Comparison of ENCODE assay signal across 22 cellular contexts in the genomic region with DNA sequence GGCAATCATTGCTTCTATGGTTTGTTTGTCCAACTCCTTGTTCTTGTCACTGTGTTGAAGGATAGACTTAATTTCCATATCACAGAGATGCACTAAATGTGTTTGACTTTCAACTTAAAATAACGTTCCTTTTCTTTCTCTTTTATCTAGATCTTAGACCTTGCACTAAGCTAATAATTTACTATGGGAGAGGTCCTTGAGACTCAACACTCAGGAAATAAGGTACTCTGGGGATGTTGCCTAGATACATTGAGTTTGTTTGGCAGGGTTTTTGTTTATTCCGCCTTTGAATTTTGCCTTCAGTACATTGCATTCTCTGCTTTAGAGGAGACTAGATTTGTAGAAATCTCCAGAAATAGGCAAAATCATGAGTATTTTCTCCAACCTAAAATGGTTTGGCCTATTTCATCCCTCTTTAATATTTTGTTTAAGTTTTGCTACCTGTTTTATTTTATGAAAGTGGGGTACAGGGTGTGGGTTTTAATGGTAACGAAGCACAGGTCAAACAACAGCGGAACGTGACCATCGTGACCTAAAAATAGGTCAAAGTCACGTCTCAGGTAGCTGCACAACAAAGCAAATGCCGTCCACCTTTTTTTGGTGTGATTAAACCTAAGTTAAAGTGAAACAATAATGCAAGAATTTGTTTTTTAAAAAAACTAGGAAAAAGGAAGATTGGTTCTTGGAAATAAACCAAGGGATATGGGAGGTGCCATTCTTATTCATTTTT.
DNase-seq lines count a peak whose midpoint lies in the region; ATAC-seq, FAIRE-seq and TF ChIP-seq lines count a peak whose summit lies in the region.
"Had no signal": no experiment of that assay in that cellular context is flagged by ENCODE, and none has a peak within 500 bp of the region (broad histone marks: within the 10 kb centered on the region; RNA-seq: fewer than 3 reads in every experiment).

No MANE protein-coding gene starts in this region.

- TF ChIP-seq EP300 in HepG2 (IDR thresholded peaks at IDR 0.05; ENCODE audit: low read depth in 2 of 2, low read length in 2 of 2) (no peak), HepG2 (CRISPR knock-in tag; IDR thresholded peaks at IDR 0.05; ENCODE audit: borderline replicate concordance) (no peak), transverse colon (IDR thresholded peaks at IDR 0.05; ENCODE audit: low read depth) (no peak)

- no peak overlapping the region for H3K4me2 ChIP-seq in HepG2 (ENCODE audit: low read depth, low read length)

- no peaks in the 10 kb centered on the region for H3K27me3 ChIP-seq in right lobe of liver
- H3K27me3 ChIP-seq in HepG2 (ENCODE audit: control insufficient read depth in 1 of 2, insufficient read depth in 2 of 2, low read length in 2 of 2): no peaks in the 10 kb centered on the region; a peak in 1 of 5 replicates
- peaks cover 15% of the 10 kb centered on the region for H3K27me3 ChIP-seq in adipocyte (replicated peaks; ENCODE audit: control insufficient read depth, insufficient read depth, low read length)
- no peaks in the 10 kb centered on the region for H3K27me3 ChIP-seq in lung (ENCODE audit: control insufficient read depth, insufficient read depth)
- H3K27me3 ChIP-seq in transverse colon: no peaks in the 10 kb centered on the region
- H3K27me3 ChIP-seq: ovary had no signal

- H3K9me3 ChIP-seq in right lobe of liver (no peaks in the 10 kb centered on the region), HepG2 (ENCODE audit: low read length) (no peaks in the 10 kb centered on the region), adipocyte (ENCODE audit: control insufficient read depth, low read length) (no peaks in the 10 kb centered on the region), lung (ENCODE audit: control insufficient read depth in 2 of 2, insufficient read depth in 1 of 2, low read length in 1 of 2) (peaks cover 0 to 2% of the 10 kb centered on the region in 2 donors), transverse colon (no peaks in the 10 kb centered on the region)
- H3K9me3 ChIP-seq: ovary had no signal

- TF ChIP-seq CTCF in right lobe of liver (IDR thresholded peaks at IDR 0.05): no peak
- no peak for TF ChIP-seq CTCF in HepG2 (CRISPR knock-in tag; IDR thresholded peaks at IDR 0.05)
- no peak for TF ChIP-seq CTCF in lung (IDR thresholded peaks at IDR 0.05; ENCODE audit: control extremely low read depth, extremely low read depth)
- no peak for TF ChIP-seq CTCF in transverse colon (IDR thresholded peaks at IDR 0.05)

- 51% methylated on average over 8 of the region's 8 CpGs for WGBS in right lobe of liver (ENCODE audit: insufficient coverage, low coverage, low lambda C conversion rate, missing lambda C conversion rate)
- WGBS in HepG2 (ENCODE audit: low lambda C conversion rate): 17% methylated on average over 8 of the region's 8 CpGs
- WGBS in lung, 2 donors: 57 to 74% methylated on average over 8 of the region's 8 CpGs
- WGBS in transverse colon (ENCODE audit: low coverage in 1 of 2), 2 donors: 31 to 56% methylated on average over 8 of the region's 8 CpGs

- no TSS peak for BruUV-seq in HepG2 (replicated peaks; lab: Mats Ljungman, UMichigan)

- H3K27ac ChIP-seq in right lobe of liver: peak overlapping the region in 2 of 3 donors; percentile 3 to 9
- H3K27ac ChIP-seq in HepG2 (ENCODE audit: extremely low read length, insufficient read depth, low read length): no peak overlapping the region
- peak overlapping the region in 1 of 2 donors; percentile 73 for H3K27ac ChIP-seq in lung (ENCODE audit: low read depth in 1 of 2, low read length in 1 of 2)
- peak overlapping the region in 2 of 4 donors; percentile 31 to 40 for H3K27ac ChIP-seq in transverse colon

- FAIRE-seq in HepG2 (lab: Jason Lieb, UNC): no peak
- FAIRE-seq: A204.1, G401.6 had no signal

- in situ Hi-C loops in HepG2 (cut with HindIII; ENCODE audit: extremely low pct_ligation_motif_present, low pct_unique_long_range_greater_than_20kb): no loop called here
- in situ Hi-C loops in transverse colon (cut with MboI; ENCODE audit: low pct_ligation_motif_present in 1 of 4, low pct_unique_long_range_greater_than_20kb in 1 of 4, low sequenced_read_pairs in 3 of 4): no loop called here

- H4K20me1 ChIP-seq in HepG2 (ENCODE audit: insufficient read depth, low read length): no peaks in the 10 kb centered on the region

- H3K36me3 ChIP-seq in right lobe of liver (no peaks in the 10 kb centered on the region), HepG2 (replicated peaks in 1 of 2; ENCODE audit: control insufficient read depth in 1 of 2, insufficient read depth in 2 of 2, low read length in 2 of 2) (no peaks in the 10 kb centered on the region), adipocyte (ENCODE audit: control insufficient read depth, insufficient read depth, low read length, severe bottlenecking) (no peaks in the 10 kb centered on the region), lung (ENCODE audit: control insufficient read depth in 2 of 2, insufficient read depth in 2 of 2, low read length in 2 of 2) (no peaks in the 10 kb centered on the region), transverse colon (no peaks in the 10 kb centered on the region)
- H3K36me3 ChIP-seq: ovary had no signal

- intact Hi-C loops in right lobe of liver (cut with DNase I): no loop called here
- intact Hi-C loops in HepG2 (cut with micrococcal nuclease; ENCODE audit: unreplicated experiment): no loop called here
- intact Hi-C loops in transverse colon (cut with DNase I; ENCODE audit: low total_unique reads): loop anchor here (2.0 kb wide), 1 partner anchor 51 kb away; no protein-coding TSS in a partner anchor

- H3K9ac ChIP-seq in HepG2 (ENCODE audit: insufficient read depth, low read depth, low read length) (no peak overlapping the region), adipocyte (ENCODE audit: low read length) (no peak overlapping the region)

- TF ChIP-seq RAD21 in HepG2 (CRISPR knock-in tag; IDR thresholded peaks at IDR 0.05): no peak

- TF ChIP-seq POLR2A in right lobe of liver (IDR thresholded peaks at IDR 0.05) (no peak), HepG2 (IDR thresholded peaks at IDR 0.05; ENCODE audit: insufficient read depth in 1 of 2, low read depth in 2 of 2, low read length in 2 of 2) (no peak), transverse colon (IDR thresholded peaks at IDR 0.05) (no peak)

- H3K4me3 ChIP-seq in right lobe of liver (no peak overlapping the region), HepG2 (replicated peaks in 1 of 3; ENCODE audit: insufficient read depth in 1 of 3, low read depth in 2 of 3, low read length in 3 of 3) (no peak overlapping the region), adipocyte (ENCODE audit: low read length) (no peak overlapping the region), lung (no peak overlapping the region), transverse colon (no peak overlapping the region)
- H3K4me3 ChIP-seq: ovary had no signal

- POLR2A ChIA-PET in HepG2 (lab: Yijun Ruan, JAX): no interaction called here

- DNase-seq in right lobe of liver: no peak
- DNase-seq in HepG2 (ENCODE audit: low spot score): no peak
- peak; percentile 19 for DNase-seq in adipocyte (ENCODE audit: low read depth)
- DNase-seq in lung (ENCODE audit: low spot score): no peak
- no peak for DNase-seq in NCI-H524 treated with DMSO at 0.1 percent for 48 hours (lab: John Stamatoyannopoulos, UW)
- no peak for DNase-seq in transverse colon
- no peak for DNase-seq in NCI-H1694 treated with DMSO at 0.1 percent for 48 hours (lab: John Stamatoyannopoulos, UW)
- DNase-seq: activated CD4-positive, alpha-beta T cell treated with anti-CD3 and anti-CD28 coated beads, Interleukin-2, amount 50 U/mL, for 1 hour; activated effector memory CD4-positive, alpha-beta T cell treated with anti-CD3 and anti-CD28 coated beads, Interleukin-2, amount 50 U/mL, for 16 hours; Calu3; H7; naive thymus-derived CD4-positive, alpha-beta T cell; NCI-H526; ovary; Right ventricle myocardium superior; stimulated activated CD4-positive, alpha-beta T cell treated with anti-CD3 and anti-CD28 coated beads, Interleukin-1b, Interleukin-23, amount 100 ng/mL, for 48 hours; stimulated activated naive CD8-positive, alpha-beta T cell treated with anti-CD3 and anti-CD28 coated beads, Interleukin-15, Interleukin-2, amounts not matched to agents 100 U/mL and 50 U/mL, for 24 hours; SW 1271; trophoblast cell had no signal

- H2AFZ ChIP-seq in HepG2 (ENCODE audit: low read length): no peak overlapping the region

- ATAC-seq in right lobe of liver (peak; percentile 22 to 75 (median 70)), HepG2 (no peak), lung (ENCODE audit: insufficient read depth, low FRiP score) (peak; percentile 61), HG03139 (IDR thresholded peaks at IDR 0.05; ENCODE audit: unreplicated experiment) (no peak)
- ATAC-seq: naive thymus-derived CD4-positive, alpha-beta T cell; stimulated activated naive CD8-positive, alpha-beta T cell treated with anti-CD3 and anti-CD28 coated beads, Interleukin-15, Interleukin-2, amounts not matched to agents 100 U/mL and 50 U/mL, for 24 hours had no signal

- H3K79me2 ChIP-seq in HepG2 (ENCODE audit: insufficient read depth, low read length): no peaks in the 10 kb centered on the region

- CTCF ChIA-PET in HepG2 (lab: Yijun Ruan, JAX; ENCODE audit: low intra/inter-chr PET ratio, low total read pairs): no interaction called here

- H3K4me1 ChIP-seq in right lobe of liver: peaks cover 0 to 12% (median 2%) of the 10 kb centered on the region in 4 donors
- H3K4me1 ChIP-seq in HepG2 (ENCODE audit: insufficient read depth, low read length): no peaks in the 10 kb centered on the region
- H3K4me1 ChIP-seq in adipocyte (ENCODE audit: control insufficient read depth, insufficient read depth, low read length): no peaks in the 10 kb centered on the region
- peaks cover 0 to 2% of the 10 kb centered on the region in 2 donors for H3K4me1 ChIP-seq in lung (ENCODE audit: control insufficient read depth in 2 of 2, insufficient read depth in 2 of 2, low read length in 2 of 2)
- H3K4me1 ChIP-seq in transverse colon: peaks cover 0 to 21% (median 7%) of the 10 kb centered on the region in 4 donors

TF ChIP-seq in HepG2, 621 proteins besides CTCF, POLR2A, EP300 and RAD21 (continues in another document):
- TF ChIP-seq ZC3H13 (CRISPR knock-in tag; IDR thresholded peaks at IDR 0.05): no peak
- TF ChIP-seq ZNF550 (CRISPR knock-in tag; IDR thresholded peaks at IDR 0.05; ENCODE audit: borderline replicate concordance): no peak
- TF ChIP-seq, protein P1, sequence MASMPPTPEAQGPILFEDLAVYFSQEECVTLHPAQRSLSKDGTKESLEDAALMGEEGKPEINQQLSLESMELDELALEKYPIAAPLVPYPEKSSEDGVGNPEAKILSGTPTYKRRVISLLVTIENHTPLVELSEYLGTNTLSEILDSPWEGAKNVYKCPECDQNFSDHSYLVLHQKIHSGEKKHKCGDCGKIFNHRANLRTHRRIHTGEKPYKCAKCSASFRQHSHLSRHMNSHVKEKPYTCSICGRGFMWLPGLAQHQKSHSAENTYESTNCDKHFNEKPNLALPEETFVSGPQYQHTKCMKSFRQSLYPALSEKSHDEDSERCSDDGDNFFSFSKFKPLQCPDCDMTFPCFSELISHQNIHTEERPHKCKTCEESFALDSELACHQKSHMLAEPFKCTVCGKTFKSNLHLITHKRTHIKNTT (CRISPR knock-in tag; IDR thresholded peaks at IDR 0.05): no peak
- TF ChIP-seq REPIN1 (CRISPR knock-in tag; IDR thresholded peaks at IDR 0.05; ENCODE audit: borderline replicate concordance, low read depth): no peak

Comparison
In these comparisons a context has a peak if more than half of its experiments do, and no peak if none do; other contexts are left out.
1. ATAC-seq: peak in right lobe of liver (4 of 4) and lung (single experiment); none in HepG2 (single experiment) and HG03139 (single experiment).